Comparison of ENCODE assay signal across 9 cellular contexts in genomic region chr7:151408498-151408838, GRCh38. TPM values are rescaled to one million over a fixed set of nuclear protein-coding genes. Genes with fewer than 3 reads are reported as not detected.
DNase-seq lines count a peak whose midpoint lies in the region; ATAC-seq and TF ChIP-seq lines count a peak whose summit lies in the region.
"Had no signal": no experiment of that assay in that cellular context is flagged by ENCODE, and none has a peak within 500 bp of the region (broad histone marks: within the 10 kb centered on the region; RNA-seq: fewer than 3 reads in every experiment).

No MANE protein-coding gene starts in this region.

- H3K4me1 ChIP-seq in mesodermal cell (ENCODE audit: control insufficient read depth, insufficient read depth, low read length, poor library complexity, severe bottlenecking): peaks cover 17% of the 10 kb centered on the region

- H3K4me3 Mint-ChIP-seq in activated naive CD4-positive, alpha-beta T cell treated with anti-CD3 and anti-CD28 coated beads, Interleukin-2, amount 50 U/mL, for 24 hours: peak overlapping the region; percentile 84
- H3K4me3 Mint-ChIP-seq in brain: peak overlapping the region; percentile 90 to 97 (median 93)
- peak overlapping the region; percentile 93 for H3K4me3 Mint-ChIP-seq in type B pancreatic cell

- H3K27me3 ChIP-seq in WERI-Rb-1 (ENCODE audit: insufficient read depth, low read depth, severe bottlenecking): peaks cover 12% of the 10 kb centered on the region

- H3K4me1 Mint-ChIP-seq in activated naive CD4-positive, alpha-beta T cell treated with anti-CD3 and anti-CD28 coated beads, Interleukin-2, amount 50 U/mL, for 24 hours: peaks cover 29% of the 10 kb centered on the region
- peaks cover 40% of the 10 kb centered on the region for H3K4me1 Mint-ChIP-seq in brain
- peaks cover 40% of the 10 kb centered on the region for H3K4me1 Mint-ChIP-seq in type B pancreatic cell (ENCODE audit: unreplicated experiment)

- no peak for ATAC-seq in HG03571 (IDR thresholded peaks at IDR 0.05; ENCODE audit: unreplicated experiment)

- no peaks in the 10 kb centered on the region for H3K9me3 ChIP-seq in mesodermal cell (ENCODE audit: control insufficient read depth, low read length)
- H3K9me3 ChIP-seq in WERI-Rb-1 (ENCODE audit: severe bottlenecking): no peaks in the 10 kb centered on the region

- H3K27ac ChIP-seq in mesodermal cell (ENCODE audit: low read depth, low read length, severe bottlenecking): peak overlapping the region; percentile 62
- H3K27ac ChIP-seq in WERI-Rb-1: no peak overlapping the region

- WGBS in mesodermal cell (ENCODE audit: insufficient coverage in 2 of 2), 2 experiments: 71 to 83% methylated on average over 5 to 7 of the region's 7 CpGs

- H3K4me3 ChIP-seq in mesodermal cell (ENCODE audit: extremely low read depth, insufficient read depth, low read length, poor library complexity, severe bottlenecking) (peak overlapping the region; percentile 66), WERI-Rb-1 (ENCODE audit: low read depth, low read length) (no peak overlapping the region)

- no peak for DNase-seq in activated naive CD4-positive, alpha-beta T cell (lab: John Stamatoyannopoulos, UW)
- no peak for DNase-seq in type B pancreatic cell (ENCODE audit: extremely low spot score, unreplicated experiment)
- DNase-seq in WERI-Rb-1: no peak
- no peak for DNase-seq in HK-2 (ENCODE audit: unreplicated experiment)
- DNase-seq: aorta had no signal

- TF ChIP-seq CTCF in brain (conservative IDR thresholded peaks at IDR 0.05) (no peak), type B pancreatic cell (conservative IDR thresholded peaks at IDR 0.05) (no peak), WERI-Rb-1 (IDR thresholded peaks at IDR 0.05; ENCODE audit: low read depth, low read length) (no peak)

- H3K27me3 Mint-ChIP-seq in activated naive CD4-positive, alpha-beta T cell treated with anti-CD3 and anti-CD28 coated beads, Interleukin-2, amount 50 U/mL, for 24 hours: peaks cover 20% of the 10 kb centered on the region
- peaks cover 11% of the 10 kb centered on the region for H3K27me3 Mint-ChIP-seq in brain
- H3K27me3 Mint-ChIP-seq in type B pancreatic cell: peaks cover 24% of the 10 kb centered on the region

- H3K36me3 Mint-ChIP-seq in activated naive CD4-positive, alpha-beta T cell treated with anti-CD3 and anti-CD28 coated beads, Interleukin-2, amount 50 U/mL, for 24 hours: no peaks in the 10 kb centered on the region
- peaks cover 3% of the 10 kb centered on the region for H3K36me3 Mint-ChIP-seq in brain
- H3K36me3 Mint-ChIP-seq in type B pancreatic cell: no peaks in the 10 kb centered on the region

- H3K27ac Mint-ChIP-seq in activated naive CD4-positive, alpha-beta T cell treated with anti-CD3 and anti-CD28 coated beads, Interleukin-2, amount 50 U/mL, for 24 hours: no peak overlapping the region
- H3K27ac Mint-ChIP-seq in brain (peak overlapping the region in 4 of 5 experiments; percentile 84 to 93 (median 90)), type B pancreatic cell (peak overlapping the region; percentile 79)

- H3K9me3 Mint-ChIP-seq in activated naive CD4-positive, alpha-beta T cell treated with anti-CD3 and anti-CD28 coated beads, Interleukin-2, amount 50 U/mL, for 24 hours: no peaks in the 10 kb centered on the region
- H3K9me3 Mint-ChIP-seq in brain (peaks cover 0 to 3% (median 0%) of the 10 kb centered on the region in 5 experiments), type B pancreatic cell (no peaks in the 10 kb centered on the region)

- H3K36me3 ChIP-seq in mesodermal cell (ENCODE audit: control insufficient read depth, insufficient read depth, low read length): no peaks in the 10 kb centered on the region
- no peaks in the 10 kb centered on the region for H3K36me3 ChIP-seq in WERI-Rb-1

RNA-seq across cellular contexts. Expression of gene WDR86, which starts 1.4 kb away (rescaled TPM):
- 4.1 TPM for polyA plus RNA-seq in brain (ENCODE audit: insufficient read depth, low read depth, low replicate concordance)
- polyA plus RNA-seq in mesodermal cell (2013, experiment 1 of 2): 31.8 TPM
- polyA plus RNA-seq in mesodermal cell (2013, experiment 2 of 2): 27.7 TPM
- total RNA-seq in type B pancreatic cell (ENCODE audit: low replicate concordance): 13.0 and 83.0 TPM in 2 replicates

RNA-seq across cellular contexts. Expression of gene CRYGN, which starts 31.5 kb away (rescaled TPM):
- polyA plus RNA-seq in brain (ENCODE audit: insufficient read depth, low read depth, low replicate concordance): 0.70 TPM
- 0.77 TPM for polyA plus RNA-seq in mesodermal cell (2013, experiment 1 of 2)
- 0.40 TPM for polyA plus RNA-seq in mesodermal cell (2013, experiment 2 of 2)
- total RNA-seq in type B pancreatic cell (ENCODE audit: low replicate concordance): 0.67 and 1.3 TPM in 2 replicates
